ENCODE assay signal across 22 cellular contexts in genomic region chr4:71595576-71596108, GRCh38.
DNase-seq lines count a peak whose midpoint lies in the region; ATAC-seq and TF ChIP-seq lines count a peak whose summit lies in the region.
"Had no signal": no experiment of that assay in that cellular context is flagged by ENCODE, and none has a peak within 500 bp of the region (broad histone marks: within the 10 kb centered on the region; RNA-seq: fewer than 3 reads in every experiment).

No MANE protein-coding gene starts in this region.

- POLR2A ChIA-PET in activated CD8-positive, alpha-beta T cell treated with anti-CD3 and anti-CD28 coated beads, Interleukin-2, amount 10 ng/mL, durations not matched to agents 7 days and 5 days (lab: Charles Lee): no interaction called here

- no peaks in the 10 kb centered on the region for H3K27me3 ChIP-seq in WERI-Rb-1 (ENCODE audit: insufficient read depth, low read depth, severe bottlenecking)
- H3K27me3 ChIP-seq: cardiac muscle cell, gastrocnemius medialis, uterus had no signal

- no peak for TF ChIP-seq CTCF in WERI-Rb-1 (IDR thresholded peaks at IDR 0.05; ENCODE audit: low read depth, low read length)

- no peak for ATAC-seq in activated CD8-positive, alpha-beta T cell treated with anti-CD3 and anti-CD28 coated beads, Interleukin-2, amount 10 ng/mL, durations not matched to agents 7 days and 5 days
- ATAC-seq in GM21786 (IDR thresholded peaks at IDR 0.05; ENCODE audit: unreplicated experiment): no peak
- ATAC-seq: gastrocnemius medialis; K562; naive thymus-derived CD4-positive, alpha-beta T cell; stimulated activated naive CD8-positive, alpha-beta T cell treated with anti-CD3 and anti-CD28 coated beads, Interleukin-15, amount 100 ng/mL, for 72 hours had no signal

- H3K4me3 ChIP-seq in WERI-Rb-1 (ENCODE audit: low read depth, low read length): no peak overlapping the region
- H3K4me3 ChIP-seq: cardiac muscle cell, gastrocnemius medialis, K562, SK-N-MC, uterus had no signal

- peaks cover 2% of the 10 kb centered on the region for H3K27me3 Mint-ChIP-seq in activated CD8-positive, alpha-beta T cell treated with anti-CD3 and anti-CD28 coated beads, Interleukin-2, amount 10 ng/mL, durations not matched to agents 7 days and 5 days (ENCODE audit: low read depth)
- H3K27me3 Mint-ChIP-seq: activated CD4-positive, alpha-beta T cell treated with anti-CD3 and anti-CD28 coated beads, Interleukin-2, amount 10 ng/mL, durations not matched to agents 7 days and 5 days had no signal

- no peaks in the 10 kb centered on the region for H3K4me1 Mint-ChIP-seq in activated CD8-positive, alpha-beta T cell treated with anti-CD3 and anti-CD28 coated beads, Interleukin-2, amount 10 ng/mL, durations not matched to agents 7 days and 5 days (ENCODE audit: low read depth)
- H3K4me1 Mint-ChIP-seq: activated CD4-positive, alpha-beta T cell treated with anti-CD3 and anti-CD28 coated beads, Interleukin-2, amount 10 ng/mL, durations not matched to agents 7 days and 5 days; activated naive CD8-positive, alpha-beta T cell treated with anti-CD3 and anti-CD28 coated beads for 36 hours; naive thymus-derived CD4-positive, alpha-beta T cell; stimulated activated naive CD8-positive, alpha-beta T cell treated with anti-CD3 and anti-CD28 coated beads, Interleukin-15, amount 100 ng/mL, for 72 hours had no signal

- H3K36me3 Mint-ChIP-seq in activated CD8-positive, alpha-beta T cell treated with anti-CD3 and anti-CD28 coated beads, Interleukin-2, amount 10 ng/mL, durations not matched to agents 7 days and 5 days (ENCODE audit: low read depth): no peaks in the 10 kb centered on the region
- H3K36me3 Mint-ChIP-seq: activated naive CD8-positive, alpha-beta T cell treated with anti-CD3 and anti-CD28 coated beads for 36 hours; naive thymus-derived CD4-positive, alpha-beta T cell had no signal

- DNase-seq in COLO668 (lab: John Stamatoyannopoulos, UW; ENCODE audit: unreplicated experiment): peak; percentile 58
- peak; percentile 86 for DNase-seq in NCI-H1092 (lab: John Stamatoyannopoulos, UW)
- DNase-seq in NCI-H345 (lab: John Stamatoyannopoulos, UW): peak; percentile 95
- DNase-seq in epithelial cell of prostate (ENCODE audit: low read depth, low spot score): peak; percentile 78
- DNase-seq in WERI-Rb-1: no peak
- DNase-seq in activated CD8-positive, alpha-beta T cell treated with anti-CD3 and anti-CD28 coated beads, Interleukin-2, amount 10 ng/mL, durations not matched to agents 7 days and 5 days: no peak
- no peak for DNase-seq in anterior cingulate cortex (lab: John Stamatoyannopoulos, UW)
- DNase-seq: ACHN; activated CD4-positive, alpha-beta T cell treated with anti-CD3 and anti-CD28 coated beads, Interleukin-2, amount 10 ng/mL, durations not matched to agents 7 days and 5 days; activated naive CD8-positive, alpha-beta T cell treated with anti-CD3 and anti-CD28 coated beads for 36 hours; effector memory CD4-positive, alpha-beta T cell; gastrocnemius medialis; HFFc6; naive thymus-derived CD4-positive, alpha-beta T cell; NCI-H1436; stimulated activated CD4-positive, alpha-beta T cell treated with anti-CD3 and anti-CD28 coated beads, Interleukin-12 subunit alpha, Interleukin-12 subunit beta, amount 100 ng/mL, for 4 hours; stimulated activated naive CD8-positive, alpha-beta T cell treated with anti-CD3 and anti-CD28 coated beads, Interleukin-15, amount 100 ng/mL, for 72 hours; uterus had no signal

- no peak overlapping the region for H3K27ac Mint-ChIP-seq in activated CD8-positive, alpha-beta T cell treated with anti-CD3 and anti-CD28 coated beads, Interleukin-2, amount 10 ng/mL, durations not matched to agents 7 days and 5 days
- H3K27ac Mint-ChIP-seq: activated CD4-positive, alpha-beta T cell treated with anti-CD3 and anti-CD28 coated beads, Interleukin-2, amount 10 ng/mL, durations not matched to agents 7 days and 5 days; activated naive CD8-positive, alpha-beta T cell treated with anti-CD3 and anti-CD28 coated beads for 36 hours; HFFc6; naive thymus-derived CD4-positive, alpha-beta T cell; stimulated activated naive CD8-positive, alpha-beta T cell treated with anti-CD3 and anti-CD28 coated beads, Interleukin-15, amount 100 ng/mL, for 72 hours had no signal

- CTCF ChIA-PET in activated CD8-positive, alpha-beta T cell treated with anti-CD3 and anti-CD28 coated beads, Interleukin-2, amount 10 ng/mL, durations not matched to agents 7 days and 5 days (lab: Charles Lee): no interaction called here

- H3K36me3 ChIP-seq in WERI-Rb-1: no peaks in the 10 kb centered on the region
- H3K36me3 ChIP-seq: cardiac muscle cell, gastrocnemius medialis, uterus had no signal

- no peak overlapping the region for H3K4me3 Mint-ChIP-seq in activated CD8-positive, alpha-beta T cell treated with anti-CD3 and anti-CD28 coated beads, Interleukin-2, amount 10 ng/mL, durations not matched to agents 7 days and 5 days
- H3K4me3 Mint-ChIP-seq: activated CD4-positive, alpha-beta T cell treated with anti-CD3 and anti-CD28 coated beads, Interleukin-2, amount 10 ng/mL, durations not matched to agents 7 days and 5 days; activated naive CD8-positive, alpha-beta T cell treated with anti-CD3 and anti-CD28 coated beads for 36 hours; HFFc6; naive thymus-derived CD4-positive, alpha-beta T cell; stimulated activated naive CD8-positive, alpha-beta T cell treated with anti-CD3 and anti-CD28 coated beads, Interleukin-15, amount 100 ng/mL, for 72 hours had no signal

- no peaks in the 10 kb centered on the region for H3K9me3 ChIP-seq in WERI-Rb-1 (ENCODE audit: severe bottlenecking)
- H3K9me3 ChIP-seq: gastrocnemius medialis, uterus had no signal

- peaks cover 3% of the 10 kb centered on the region for H3K9me3 Mint-ChIP-seq in activated CD8-positive, alpha-beta T cell treated with anti-CD3 and anti-CD28 coated beads, Interleukin-2, amount 10 ng/mL, durations not matched to agents 7 days and 5 days (ENCODE audit: insufficient read depth)
- H3K9me3 Mint-ChIP-seq: activated CD4-positive, alpha-beta T cell treated with anti-CD3 and anti-CD28 coated beads, Interleukin-2, amount 10 ng/mL, durations not matched to agents 7 days and 5 days; activated naive CD8-positive, alpha-beta T cell treated with anti-CD3 and anti-CD28 coated beads for 36 hours; HFFc6; stimulated activated naive CD8-positive, alpha-beta T cell treated with anti-CD3 and anti-CD28 coated beads, Interleukin-15, amount 100 ng/mL, for 72 hours had no signal

- H3K27ac ChIP-seq in epithelial cell of prostate (peak overlapping the region; percentile 8), WERI-Rb-1 (no peak overlapping the region)
- H3K27ac ChIP-seq: cardiac muscle cell, gastrocnemius medialis, SK-N-MC, uterus had no signal

Comparison
In these comparisons a context has a peak if more than half of its experiments do, and no peak if none do; other contexts are left out.
1. DNase-seq: peak in COLO668 (single experiment), NCI-H1092 (single experiment), NCI-H345 (single experiment) and epithelial cell of prostate (single experiment); none in WERI-Rb-1 (single experiment), activated CD8-positive, alpha-beta T cell treated with anti-CD3 and anti-CD28 coated beads, Interleukin-2, amount 10 ng/mL, durations not matched to agents 7 days and 5 days (single experiment) and anterior cingulate cortex (0 of 58).